Comparison of ENCODE assay signal across 8 cellular contexts in genomic region chr12:10235761-10236631, GRCh38. TPM values are rescaled to one million over a fixed set of nuclear protein-coding genes. Genes with fewer than 3 reads are reported as not detected.
DNase-seq lines count a peak whose midpoint lies in the region; ATAC-seq, FAIRE-seq and TF ChIP-seq lines count a peak whose summit lies in the region.

No MANE protein-coding gene starts in this region.

- no peaks in the 10 kb centered on the region for H4K20me1 ChIP-seq in KMS-11 (ENCODE audit: insufficient read depth)

- H2AFZ ChIP-seq in KMS-11 (ENCODE audit: low read depth) = no peak overlapping the region

- peak; percentile 69 for FAIRE-seq in TTC549 (lab: Jason Lieb, UNC)

- H3K9ac ChIP-seq in KMS-11 (no peak overlapping the region), colonic mucosa (ENCODE audit: low read depth in 2 of 2, low read length in 2 of 2) (no peak overlapping the region)

- no peaks in the 10 kb centered on the region for H3K27me3 ChIP-seq in KMS-11 (ENCODE audit: insufficient read depth, low read depth)
- no peaks in the 10 kb centered on the region for H3K27me3 ChIP-seq in colonic mucosa
- no peaks in the 10 kb centered on the region for H3K27me3 ChIP-seq in lower lobe of right lung (ENCODE audit: low read depth)
- H3K27me3 ChIP-seq in suprapubic skin = no peaks in the 10 kb centered on the region

- TF ChIP-seq CTCF in KMS-11 (conservative IDR thresholded peaks at IDR 0.05; ENCODE audit: low read depth, low read length) = peak; percentile 92
- peak; percentile 86 for TF ChIP-seq CTCF in colonic mucosa (IDR thresholded peaks at IDR 0.05)
- TF ChIP-seq CTCF in lower lobe of right lung (IDR thresholded peaks at IDR 0.05) = peak; percentile 92
- TF ChIP-seq CTCF in suprapubic skin (IDR thresholded peaks at IDR 0.05) = peak; percentile 74 to 84

- H3K4me3 ChIP-seq in KMS-11 (IDR thresholded peaks at IDR 0.05; ENCODE audit: insufficient read depth, low read depth, low read length) (no peak overlapping the region), colonic mucosa (no peak overlapping the region), lower lobe of right lung (no peak overlapping the region), suprapubic skin (no peak overlapping the region)

- no peak overlapping the region for H3K4me2 ChIP-seq in KMS-11

- WGBS in suprapubic skin = 71% methylated on average over 4 of the region's 4 CpGs

- no peaks in the 10 kb centered on the region for H3K9me3 ChIP-seq in colonic mucosa
- no peaks in the 10 kb centered on the region for H3K9me3 ChIP-seq in lower lobe of right lung
- no peaks in the 10 kb centered on the region for H3K9me3 ChIP-seq in suprapubic skin

- intact Hi-C loops in colonic mucosa (cut with DNase I) (loop anchor here (5.0 to 10.0 kb wide), 3 partner anchors 326 to 516 kb away; partner anchors contain the start of gene STYK1), lower lobe of right lung (cut with DNase I) (loop anchor here (5.0 kb wide), 1 partner anchor 326 kb away; no protein-coding TSS in a partner anchor)

- ATAC-seq in lower lobe of right lung (peak; percentile 81 to 87), GM18505 (IDR thresholded peaks at IDR 0.05; ENCODE audit: unreplicated experiment) (no peak)

- no peak overlapping the region for H3K27ac ChIP-seq in KMS-11
- H3K27ac ChIP-seq in colonic mucosa = no peak overlapping the region
- no peak overlapping the region for H3K27ac ChIP-seq in lower lobe of right lung
- no peak overlapping the region for H3K27ac ChIP-seq in suprapubic skin

- DNase-seq in DMS153 treated with DMSO at 0.1 percent for 48 hours (lab: John Stamatoyannopoulos, UW; ENCODE audit: unreplicated experiment) (peak; percentile 37), DMS153 (lab: John Stamatoyannopoulos, UW) (no peak), colonic mucosa (no peak), lower lobe of right lung (no peak), suprapubic skin (ENCODE audit: low spot score in 2 of 2) (no peak)

- TF ChIP-seq EP300 in suprapubic skin (IDR thresholded peaks at IDR 0.05) = no peak

- H3K79me2 ChIP-seq in KMS-11 (ENCODE audit: insufficient read depth, low read depth) = no peaks in the 10 kb centered on the region

- H3K36me3 ChIP-seq in KMS-11 (ENCODE audit: insufficient read depth) = no peaks in the 10 kb centered on the region
- H3K36me3 ChIP-seq in colonic mucosa = no peaks in the 10 kb centered on the region
- H3K36me3 ChIP-seq in lower lobe of right lung = no peaks in the 10 kb centered on the region
- H3K36me3 ChIP-seq in suprapubic skin = no peaks in the 10 kb centered on the region

- TF ChIP-seq POLR2A in suprapubic skin (IDR thresholded peaks at IDR 0.05) (no peak), GM18505 (IDR thresholded peaks at IDR 0.05; ENCODE audit: borderline replicate concordance, extremely low read depth, insufficient read depth, insufficient read length) (no peak)

- H3K4me1 ChIP-seq in KMS-11 (ENCODE audit: low read depth, poor library complexity, severe bottlenecking) = peaks cover 5% of the 10 kb centered on the region
- no peaks in the 10 kb centered on the region for H3K4me1 ChIP-seq in colonic mucosa
- H3K4me1 ChIP-seq in lower lobe of right lung = peaks cover 4% of the 10 kb centered on the region
- H3K4me1 ChIP-seq in suprapubic skin = no peaks in the 10 kb centered on the region

RNA-seq across cellular contexts. Expression of gene GABARAPL1, which starts 23.3 kb away (rescaled TPM):
- total RNA-seq in colonic mucosa (10 to 100 TPM; 12.8 to 42.8 TPM), lower lobe of right lung (108 TPM), suprapubic skin (10 to 100 TPM; 48.7 to 94.6 (median 81.1) TPM)

RNA-seq across cellular contexts. Expression of gene TMEM52B, which starts 57.2 kb away (rescaled TPM):
- not detected for total RNA-seq in colonic mucosa
- total RNA-seq in lower lobe of right lung = 3.6 TPM
- total RNA-seq in suprapubic skin = under 1 TPM in 1 of 4 donors, not detected in 3; 0.16 TPM
